Comparison of ENCODE assay signal across 1 cellular context in genomic region chr19:48186541-48186991, GRCh38.
TF ChIP-seq lines count a peak whose summit lies in the region.

No MANE protein-coding gene starts in this region.

TF ChIP-seq in SK-N-SH, 30 proteins besides CTCF, POLR2A, EP300 and RAD21 (continued from another document):
- no peak for TF ChIP-seq MAX (IDR thresholded peaks at IDR 0.05; ENCODE audit: low read depth)
- TF ChIP-seq USF2 (IDR thresholded peaks at IDR 0.05; ENCODE audit: borderline replicate concordance, low read depth, low read length): no peak
- TF ChIP-seq FOXM1 (IDR thresholded peaks at IDR 0.05; ENCODE audit: low read depth): no peak
